ENCODE assay signal across 15 cellular contexts in genomic region chr1:47703981-47704596, GRCh38.
DNase-seq lines count a peak whose midpoint lies in the region; ATAC-seq, FAIRE-seq and TF ChIP-seq lines count a peak whose summit lies in the region.
"Had no signal": no experiment of that assay in that cellular context is flagged by ENCODE, and none has a peak within 500 bp of the region (broad histone marks: within the 10 kb centered on the region; RNA-seq: fewer than 3 reads in every experiment).

No MANE protein-coding gene starts in this region.

- no peak overlapping the region for H3K4me2 ChIP-seq in GM12878 (ENCODE audit: control insufficient read depth, insufficient read depth)
- no peak overlapping the region for H3K4me2 ChIP-seq in mesendoderm (ENCODE audit: low read length)

- no peaks in the 10 kb centered on the region for H3K4me1 ChIP-seq in GM12878 (ENCODE audit: control insufficient read depth, insufficient read depth, low read length)
- H3K4me1 ChIP-seq in mesendoderm (ENCODE audit: control insufficient read depth, low read depth, low read length), result no peaks in the 10 kb centered on the region
- H3K4me1 ChIP-seq in thyroid gland, result peaks cover under 1 to 6% of the 10 kb centered on the region in 2 donors

- no peak for FAIRE-seq in GM12878 (lab: Jason Lieb, UNC)
- FAIRE-seq: A204.1, GM18507 had no signal

- H3K36me3 ChIP-seq in GM12878 (ENCODE audit: control insufficient read depth in 2 of 2, insufficient read depth in 2 of 2, low read length in 1 of 2) (no peaks in the 10 kb centered on the region), mesendoderm (ENCODE audit: control insufficient read depth, insufficient read depth, low read length) (no peaks in the 10 kb centered on the region), thyroid gland (no peaks in the 10 kb centered on the region)
- H3K36me3 ChIP-seq: HAP-1, spleen had no signal

- H2AFZ ChIP-seq in GM12878 (ENCODE audit: control insufficient read depth, low read depth, low read length), result no peak overlapping the region

- 44% methylated on average over 8 of the region's 8 CpGs for WGBS in GM12878 (ENCODE audit: insufficient coverage, insufficient replicate concordance, low lambda C conversion rate, missing lambda C conversion rate)
- WGBS in mesendoderm (ENCODE audit: extremely low coverage, insufficient coverage, low lambda C conversion rate), result no CpG with 5 or more reads among the region's 8 CpGs
- whole genome bisulfite sequencing in thyroid gland, 2 donors, result 72 to 84% methylated on average over 8 of the region's 8 CpGs

- no peaks in the 10 kb centered on the region for H3K36me3 Mint-ChIP-seq in activated T-cell treated with anti-CD3 and anti-CD28 coated beads, Interleukin-2, amount 50 U/mL, for 24 hours (ENCODE audit: low read depth)

- no peak overlapping the region for H2AK5ac ChIP-seq in mesendoderm (ENCODE audit: low read length)

- no peak overlapping the region for H3K4me3 Mint-ChIP-seq in activated T-cell treated with anti-CD3 and anti-CD28 coated beads, Interleukin-2, amount 50 U/mL, for 24 hours

- no peak overlapping the region for H4K8ac ChIP-seq in mesendoderm (ENCODE audit: low read depth, low read length)

- DNase-seq in DMS 273 (lab: John Stamatoyannopoulos, UW; ENCODE audit: unreplicated experiment) (peak; percentile 36), DMS 273 treated with DMSO at 0.1 percent for 48 hours (lab: John Stamatoyannopoulos, UW) (no peak), GM12878 (ENCODE audit: low read depth, low spot score) (no peak), mesendoderm (peak; percentile 20), thyroid gland (no peak)
- peak; percentile 11 for DNase-seq in Jurkat, Clone E6-1 (ENCODE audit: low read depth, low spot score)
- DNase-seq in activated T-cell treated with anti-CD3 and anti-CD28 coated beads, Interleukin-2, amount 50 U/mL, for 24 hours, result no peak
- DNase-seq: activated CD8-positive, alpha-beta memory T cell treated with anti-CD3 and anti-CD28 coated beads, Interleukin-2, amount 50 U/mL, for 4 hours; cortex of kidney; left cardiac atrium; spleen had no signal

- no peak overlapping the region for H2BK15ac ChIP-seq in mesendoderm (replicated peaks; ENCODE audit: low read depth)

- H4K5ac ChIP-seq in mesendoderm (ENCODE audit: low read length), result no peak overlapping the region

- H3K56ac ChIP-seq in mesendoderm (ENCODE audit: low read length), result no peak overlapping the region

- no peak overlapping the region for H3K4me3 ChIP-seq in Jurkat, Clone E6-1 (ENCODE audit: low read length)
- H3K4me3 ChIP-seq in GM12878 (no peak overlapping the region), mesendoderm (ENCODE audit: low read length) (no peak overlapping the region), thyroid gland (replicated peaks in 1 of 3) (no peak overlapping the region)
- H3K4me3 ChIP-seq: HAP-1, spleen had no signal

- no peak for TF ChIP-seq EP300 in GM12878 (IDR thresholded peaks at IDR 0.05; ENCODE audit: borderline replicate concordance in 1 of 2, control insufficient read depth in 1 of 2, low read depth in 2 of 2, low read length in 2 of 2)

- H3K9me3 Mint-ChIP-seq in activated T-cell treated with anti-CD3 and anti-CD28 coated beads, Interleukin-2, amount 50 U/mL, for 24 hours, result no peaks in the 10 kb centered on the region

- H3K18ac ChIP-seq in mesendoderm (ENCODE audit: low read length), result no peak overlapping the region

- H3K27ac Mint-ChIP-seq in activated T-cell treated with anti-CD3 and anti-CD28 coated beads, Interleukin-2, amount 50 U/mL, for 24 hours, result no peak overlapping the region

- POLR2A ChIA-PET in GM12878 (lab: Charles Lee), result no interaction called here

- H3K27me3 ChIP-seq in GM12878 (replicated peaks in 1 of 2; ENCODE audit: control insufficient read depth in 2 of 2, insufficient read depth in 2 of 2, low read length in 1 of 2) (peaks cover 9 to 12% of the 10 kb centered on the region in 2 experiments), mesendoderm (ENCODE audit: insufficient read depth, low read length, poor library complexity) (peaks cover 12% of the 10 kb centered on the region), thyroid gland (peaks cover 6% of the 10 kb centered on the region)

- TF ChIP-seq RAD21 in GM12878 (IDR thresholded peaks at IDR 0.05; ENCODE audit: insufficient read depth, low read depth, low read length), result no peak

- intact Hi-C loops in GM12878 (cut with micrococcal nuclease; ENCODE audit: unreplicated experiment) (no loop called here), thyroid gland (cut with DNase I) (no loop called here)

- TF ChIP-seq POLR2A in GM12878 (IDR thresholded peaks at IDR 0.05; ENCODE audit: low read depth, low read length) (no peak), thyroid gland (IDR thresholded peaks at IDR 0.05) (no peak)

- H2BK120ac ChIP-seq in mesendoderm (ENCODE audit: low read depth, low read length), result no peak overlapping the region

- no peak overlapping the region for H3K4ac ChIP-seq in mesendoderm (ENCODE audit: low read depth, low read length)

- RAD21 ChIA-PET in GM12878 (lab: Charles Lee; ENCODE audit: unreplicated experiment), result interaction anchor here (0.8 kb wide), 1 partner anchor 267 kb away, joined by 4 read pairs; the partner anchor contains the start of gene FOXD2

- ATAC-seq in GM12878 (no peak), GM18868 (IDR thresholded peaks at IDR 0.05; ENCODE audit: unreplicated experiment) (no peak)

- no peak overlapping the region for H3K23ac ChIP-seq in mesendoderm (ENCODE audit: low read length)

- no peaks in the 10 kb centered on the region for H3K79me1 ChIP-seq in mesendoderm (ENCODE audit: low read length)

- peaks cover 6% of the 10 kb centered on the region for H3K4me1 Mint-ChIP-seq in activated T-cell treated with anti-CD3 and anti-CD28 coated beads, Interleukin-2, amount 50 U/mL, for 24 hours (ENCODE audit: low read depth)

- H3K79me2 ChIP-seq in GM12878 (ENCODE audit: control insufficient read depth, insufficient read depth, low read length) (no peaks in the 10 kb centered on the region), mesendoderm (ENCODE audit: control insufficient read depth, insufficient read depth, low read length) (no peaks in the 10 kb centered on the region)

- H4K20me1 ChIP-seq in GM12878 (ENCODE audit: control insufficient read depth, insufficient read depth), result no peaks in the 10 kb centered on the region

- H2BK5ac ChIP-seq in mesendoderm (ENCODE audit: low read length), result no peak overlapping the region

- H3K27ac ChIP-seq in GM12878 (ENCODE audit: control insufficient read depth, insufficient read depth), result no peak overlapping the region
- no peak overlapping the region for H3K27ac ChIP-seq in mesendoderm (ENCODE audit: low read depth, low read length)
- no peak overlapping the region for H3K27ac ChIP-seq in thyroid gland

- TF ChIP-seq CTCF in GM12878 (IDR thresholded peaks at IDR 0.05 in 2 of 3, conservative IDR thresholded peaks at IDR 0.05 in 1 of 3; ENCODE audit: control insufficient read depth in 2 of 3, extremely low read depth in 1 of 3, insufficient read depth in 1 of 3, low read depth in 3 of 3, low read length in 3 of 3), result no peak; a peak in 1 of 6 replicates
- no peak for TF ChIP-seq CTCF in thyroid gland (IDR thresholded peaks at IDR 0.05)

- H3K9ac ChIP-seq in GM12878 (ENCODE audit: control insufficient read depth, insufficient read depth, low read length) (no peak overlapping the region), mesendoderm (ENCODE audit: low read length) (no peak overlapping the region)

- peaks cover 46% of the 10 kb centered on the region for H3K27me3 Mint-ChIP-seq in activated T-cell treated with anti-CD3 and anti-CD28 coated beads, Interleukin-2, amount 50 U/mL, for 24 hours

- CTCF ChIA-PET in GM12878 (lab: Yijun Ruan, JAX), result interaction anchor here (1.0 to 2.7 kb wide), 5 partner anchors 11 to 315 kb away, joined by 3 to 9 read pairs (median 5); no protein-coding TSS in a partner anchor

- H3K9me3 ChIP-seq in GM12878 (replicated peaks; ENCODE audit: control insufficient read depth, insufficient read depth, low read length) (no peaks in the 10 kb centered on the region), thyroid gland (no peaks in the 10 kb centered on the region)
- H3K9me3 ChIP-seq: HAP-1, spleen had no signal

- BruUV-seq in GM12878 (replicated peaks; lab: Mats Ljungman, UMichigan), result no TSS peak

- in situ Hi-C loops in GM12878 (cut with MboI), result no loop called here

- SMC1A ChIA-PET in GM12878 (lab: Charles Lee; ENCODE audit: uncharacterized antibody, unreplicated experiment), result interaction anchor here (0.6 to 1.0 kb wide), 2 partner anchors 22 to 353 kb away, joined by 3 read pairs; no protein-coding TSS in a partner anchor

TF ChIP-seq in GM12878, 131 proteins besides CTCF, POLR2A, EP300 and RAD21:
- no peak for TF ChIP-seq KLF5 (IDR thresholded peaks at IDR 0.05; ENCODE audit: partially characterized antibody)
- TF ChIP-seq, protein P1, sequence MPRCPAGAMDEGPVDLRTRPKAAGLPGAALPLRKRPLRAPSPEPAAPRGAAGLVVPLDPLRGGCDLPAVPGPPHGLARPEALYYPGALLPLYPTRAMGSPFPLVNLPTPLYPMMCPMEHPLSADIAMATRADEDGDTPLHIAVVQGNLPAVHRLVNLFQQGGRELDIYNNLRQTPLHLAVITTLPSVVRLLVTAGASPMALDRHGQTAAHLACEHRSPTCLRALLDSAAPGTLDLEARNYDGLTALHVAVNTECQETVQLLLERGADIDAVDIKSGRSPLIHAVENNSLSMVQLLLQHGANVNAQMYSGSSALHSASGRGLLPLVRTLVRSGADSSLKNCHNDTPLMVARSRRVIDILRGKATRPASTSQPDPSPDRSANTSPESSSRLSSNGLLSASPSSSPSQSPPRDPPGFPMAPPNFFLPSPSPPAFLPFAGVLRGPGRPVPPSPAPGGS (IDR thresholded peaks at IDR 0.05; ENCODE audit: borderline replicate concordance, insufficient read depth, low read depth, low read length, poor library complexity, severe bottlenecking), result peak; percentile 12

Comparison
In these comparisons a context has a peak if more than half of its experiments do, and no peak if none do; other contexts are left out.
1. DNase-seq: peak in DMS 273 (single experiment), Jurkat, Clone E6-1 (single experiment) and mesendoderm (single experiment); none in DMS 273 treated with DMSO at 0.1 percent for 48 hours (single experiment), GM12878 (single experiment), activated T-cell treated with anti-CD3 and anti-CD28 coated beads, Interleukin-2, amount 50 U/mL, for 24 hours (single experiment) and thyroid gland (0 of 2).